In the genomic region with DNA sequence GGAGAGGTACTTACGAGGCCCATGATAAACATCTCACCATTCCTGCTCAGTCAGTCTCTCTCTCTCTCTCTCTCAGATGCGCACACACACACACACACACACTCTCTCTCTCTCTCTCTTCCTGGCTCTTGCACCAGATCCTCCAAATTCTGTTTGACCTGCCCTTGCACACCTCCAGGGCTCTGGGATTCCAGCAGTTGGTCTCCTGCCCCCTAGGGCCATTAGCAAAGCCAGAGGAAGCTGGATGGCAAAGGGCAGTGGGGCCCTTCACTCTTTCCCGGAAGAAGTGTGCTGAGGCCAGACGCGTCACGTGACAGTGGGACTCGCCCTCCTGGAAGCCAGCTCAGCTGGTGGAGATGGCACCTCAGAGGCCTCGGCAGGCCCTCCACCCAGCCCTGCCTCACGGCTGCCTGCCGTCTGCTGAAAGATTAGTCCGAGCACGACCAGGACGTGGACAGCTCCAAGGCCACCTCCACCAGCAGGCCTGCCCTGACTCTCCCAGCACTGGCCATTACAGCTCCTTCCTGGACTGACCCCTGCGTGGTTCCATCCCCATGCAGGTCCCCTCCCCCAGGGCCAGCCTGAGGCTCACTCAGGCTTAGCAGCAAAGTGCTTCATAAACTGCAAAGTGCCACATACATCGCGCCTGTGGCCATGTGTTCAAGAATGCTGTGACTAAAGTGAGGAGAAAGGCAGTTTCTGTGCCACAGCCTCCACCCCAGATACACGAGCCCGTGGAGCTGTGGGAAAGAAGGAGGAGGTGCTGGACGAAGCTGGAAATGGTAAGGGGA, we compare ENCODE assay signal across 1 cellular context.
TF ChIP-seq lines count a peak whose summit lies in the region.

No MANE protein-coding gene starts in this region.

TF ChIP-seq in HepG2, 621 proteins besides CTCF, POLR2A, EP300 and RAD21 (continued from another document):
- TF ChIP-seq, protein P1, sequence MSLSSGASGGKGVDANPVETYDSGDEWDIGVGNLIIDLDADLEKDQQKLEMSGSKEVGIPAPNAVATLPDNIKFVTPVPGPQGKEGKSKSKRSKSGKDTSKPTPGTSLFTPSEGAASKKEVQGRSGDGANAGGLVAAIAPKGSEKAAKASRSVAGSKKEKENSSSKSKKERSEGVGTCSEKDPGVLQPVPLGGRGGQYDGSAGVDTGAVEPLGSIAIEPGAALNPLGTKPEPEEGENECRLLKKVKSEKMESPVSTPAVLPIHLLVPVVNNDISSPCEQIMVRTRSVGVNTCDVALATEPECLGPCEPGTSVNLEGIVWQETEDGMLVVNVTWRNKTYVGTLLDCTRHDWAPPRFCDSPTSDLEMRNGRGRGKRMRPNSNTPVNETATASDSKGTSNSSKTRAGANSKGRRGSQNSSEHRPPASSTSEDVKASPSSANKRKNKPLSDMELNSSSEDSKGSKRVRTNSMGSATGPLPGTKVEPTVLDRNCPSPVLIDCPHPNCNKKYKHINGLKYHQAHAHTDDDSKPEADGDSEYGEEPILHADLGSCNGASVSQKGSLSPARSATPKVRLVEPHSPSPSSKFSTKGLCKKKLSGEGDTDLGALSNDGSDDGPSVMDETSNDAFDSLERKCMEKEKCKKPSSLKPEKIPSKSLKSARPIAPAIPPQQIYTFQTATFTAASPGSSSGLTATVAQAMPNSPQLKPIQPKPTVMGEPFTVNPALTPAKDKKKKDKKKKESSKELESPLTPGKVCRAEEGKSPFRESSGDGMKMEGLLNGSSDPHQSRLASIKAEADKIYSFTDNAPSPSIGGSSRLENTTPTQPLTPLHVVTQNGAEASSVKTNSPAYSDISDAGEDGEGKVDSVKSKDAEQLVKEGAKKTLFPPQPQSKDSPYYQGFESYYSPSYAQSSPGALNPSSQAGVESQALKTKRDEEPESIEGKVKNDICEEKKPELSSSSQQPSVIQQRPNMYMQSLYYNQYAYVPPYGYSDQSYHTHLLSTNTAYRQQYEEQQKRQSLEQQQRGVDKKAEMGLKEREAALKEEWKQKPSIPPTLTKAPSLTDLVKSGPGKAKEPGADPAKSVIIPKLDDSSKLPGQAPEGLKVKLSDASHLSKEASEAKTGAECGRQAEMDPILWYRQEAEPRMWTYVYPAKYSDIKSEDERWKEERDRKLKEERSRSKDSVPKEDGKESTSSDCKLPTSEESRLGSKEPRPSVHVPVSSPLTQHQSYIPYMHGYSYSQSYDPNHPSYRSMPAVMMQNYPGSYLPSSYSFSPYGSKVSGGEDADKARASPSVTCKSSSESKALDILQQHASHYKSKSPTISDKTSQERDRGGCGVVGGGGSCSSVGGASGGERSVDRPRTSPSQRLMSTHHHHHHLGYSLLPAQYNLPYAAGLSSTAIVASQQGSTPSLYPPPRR (CRISPR knock-in tag; IDR thresholded peaks at IDR 0.05; ENCODE audit: borderline replicate concordance): peak; percentile 72
- TF ChIP-seq MAFG (CRISPR knock-in tag; IDR thresholded peaks at IDR 0.05): no peak
- no peak for TF ChIP-seq ZNF256 (CRISPR knock-in tag; conservative IDR thresholded peaks at IDR 0.05)
- TF ChIP-seq POGK (CRISPR knock-in tag; conservative IDR thresholded peaks at IDR 0.05): peak; percentile 90
- TF ChIP-seq PLRG1 (conservative IDR thresholded peaks at IDR 0.05): no peak
